ENCODE assay signal across 8 cellular contexts in the genomic region with DNA sequence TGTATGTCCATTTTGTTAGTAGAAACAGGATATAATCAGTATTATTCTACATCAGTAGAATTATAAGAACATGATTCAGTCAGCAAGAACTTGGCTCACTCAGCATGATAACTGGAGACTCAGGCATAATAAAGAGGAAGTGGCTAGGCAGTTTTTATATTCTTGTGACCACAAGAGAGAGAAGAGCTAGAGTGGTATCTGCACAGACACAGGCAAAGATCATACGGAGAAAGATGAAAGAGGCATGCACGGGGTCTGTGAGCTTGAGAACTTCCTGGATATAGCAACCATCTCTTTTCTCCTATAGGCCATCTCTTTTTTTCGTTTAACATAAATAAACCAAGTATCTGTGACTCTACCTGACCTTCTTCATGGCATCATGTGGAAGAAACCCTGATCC. TPM values are rescaled to one million over a fixed set of nuclear protein-coding genes. Genes with fewer than 3 reads are reported as not detected.
A peak's percentile ranks its signal among the peaks of the same experiment; 100 is the strongest.
DNase-seq lines count a peak whose midpoint lies in the region; ATAC-seq lines count a peak whose summit lies in the region.

No MANE protein-coding gene starts in this region.

- peak overlapping the region; percentile 69 to 97 (median 78) for H3K4me2 ChIP-seq in BLaER1 treated with 17β-estradiol and CSF1 and Interleukin-3, amounts not matched to agents 10 nM and 100 nM

- peak overlapping the region; percentile 82 for H3K4me3 Mint-ChIP-seq in T-helper 17 cell

- peaks cover 46 to 58% (median 54%) of the 10 kb centered on the region in 10 experiments for H3K4me1 ChIP-seq in BLaER1 treated with 17β-estradiol and CSF1 and Interleukin-3, amounts not matched to agents 10 nM and 100 nM

- H3K9me3 ChIP-seq in BLaER1 treated with 17β-estradiol and CSF1 and Interleukin-3, amounts not matched to agents 10 nM and 100 nM (replicated peaks in 1 of 11): peaks cover 9 to 22% (median 21%) of the 10 kb centered on the region in 11 experiments; a peak in 21 of 22 replicates
- no peaks in the 10 kb centered on the region for H3K9me3 ChIP-seq in T-helper 17 cell (ENCODE audit: control insufficient read depth, low read length, poor library complexity, severe bottlenecking)

- peak; percentile 93 for ATAC-seq in HG03280 (IDR thresholded peaks at IDR 0.05; ENCODE audit: unreplicated experiment)
- ATAC-seq in T-helper 17 cell: peak; percentile 99

- peak overlapping the region in 1 of 10 experiments; percentile 15; a peak in 1 of 20 replicates for H3K4me3 ChIP-seq in BLaER1 treated with 17β-estradiol and CSF1 and Interleukin-3, amounts not matched to agents 10 nM and 100 nM

- H3K36me3 ChIP-seq in BLaER1 treated with 17β-estradiol and CSF1 and Interleukin-3, amounts not matched to agents 10 nM and 100 nM: peaks cover 0 to 11% (median 5%) of the 10 kb centered on the region in 11 experiments; a peak in 7 of 22 replicates

- peaks cover 2% of the 10 kb centered on the region for H3K36me3 Mint-ChIP-seq in T-helper 17 cell (ENCODE audit: low read depth)

- H4K20me1 ChIP-seq in BLaER1 treated with 17β-estradiol and CSF1 and Interleukin-3, amounts not matched to agents 10 nM and 100 nM: peaks cover 0 to 45% (median 19%) of the 10 kb centered on the region in 11 experiments; a peak in 14 of 22 replicates

- H3K27me3 ChIP-seq in BLaER1 treated with 17β-estradiol and CSF1 and Interleukin-3, amounts not matched to agents 10 nM and 100 nM: no peaks in the 10 kb centered on the region; a peak in 1 of 22 replicates

- peak overlapping the region in 9 of 11 experiments; percentile 28 to 81 (median 65); a peak in 16 of 22 replicates for H3K27ac ChIP-seq in BLaER1 treated with 17β-estradiol and CSF1 and Interleukin-3, amounts not matched to agents 10 nM and 100 nM
- peak overlapping the region; percentile 54 for H3K27ac ChIP-seq in epithelial cell of prostate

- peaks cover 64% of the 10 kb centered on the region for H3K4me1 Mint-ChIP-seq in T-helper 17 cell

- H3K27ac Mint-ChIP-seq in T-helper 17 cell: peak overlapping the region; percentile 88

- DNase-seq in GM19240 (ENCODE audit: insufficient read length, low spot score): peak; percentile 53
- peak in 2 of 3 donors; percentile 32 to 33 for DNase-seq in T-helper 17 cell
- DNase-seq in epithelial cell of prostate (ENCODE audit: low read depth, low spot score): no peak
- peak; percentile 65 for DNase-seq in smooth muscle cell of the brain vasculature (ENCODE audit: low read depth, low spot score)
- no peak for DNase-seq in NCI-H510A (lab: John Stamatoyannopoulos, UW)
- no peak for DNase-seq in DMS79 treated with DMSO at 0.1 percent for 48 hours (lab: John Stamatoyannopoulos, UW)

- H3K9ac ChIP-seq in BLaER1 treated with 17β-estradiol and CSF1 and Interleukin-3, amounts not matched to agents 10 nM and 100 nM: peak overlapping the region in 6 of 11 experiments; percentile 16 to 60 (median 39); a peak in 7 of 22 replicates

- H3K27me3 Mint-ChIP-seq in T-helper 17 cell: no peaks in the 10 kb centered on the region

RNA-seq across cellular contexts. Expression of a gene that starts 46.8 kb away (rescaled TPM):
- total RNA-seq in T-helper 17 cell: 10 to 100 TPM; 50.6 to 58.4 TPM

Comparison
In these comparisons a context has a peak if more than half of its experiments do, and no peak if none do; other contexts are left out.
1. DNase-seq: peak in GM19240 (single experiment), T-helper 17 cell (2 of 3) and smooth muscle cell of the brain vasculature (single experiment); none in epithelial cell of prostate (single experiment), NCI-H510A (single experiment) and DMS79 treated with DMSO at 0.1 percent for 48 hours (single experiment).